In genomic region chr5:116671211-116671736, GRCh38 we compare ENCODE assay signal across 13 cellular contexts.
DNase-seq lines count a peak whose midpoint lies in the region; ATAC-seq, FAIRE-seq and TF ChIP-seq lines count a peak whose summit lies in the region.
"Had no signal": no experiment of that assay in that cellular context is flagged by ENCODE, and none has a peak within 500 bp of the region (broad histone marks: within the 10 kb centered on the region; RNA-seq: fewer than 3 reads in every experiment).

No MANE protein-coding gene starts in this region.

- H3K9ac ChIP-seq in OCI-LY3 (ENCODE audit: low read length): no peak overlapping the region

- H3K9me3 ChIP-seq in OCI-LY3 (ENCODE audit: insufficient read depth, low read length) (no peaks in the 10 kb centered on the region), right atrium auricular region (no peaks in the 10 kb centered on the region), ascending aorta (no peaks in the 10 kb centered on the region)
- H3K9me3 ChIP-seq: upper lobe of left lung had no signal

- no peaks in the 10 kb centered on the region for H3K79me2 ChIP-seq in OCI-LY3 (ENCODE audit: low read length)

- H3K36me3 ChIP-seq in OCI-LY3 (replicated peaks; ENCODE audit: low read depth, low read length) (no peaks in the 10 kb centered on the region), right atrium auricular region (no peaks in the 10 kb centered on the region), ascending aorta (no peaks in the 10 kb centered on the region)
- H3K36me3 ChIP-seq: upper lobe of left lung had no signal

- FAIRE-seq in RCC 7860 (lab: Jason Lieb, UNC): no peak

- H3K4me1 ChIP-seq in OCI-LY3 (ENCODE audit: low read length) (peaks cover 64% of the 10 kb centered on the region), right atrium auricular region (no peaks in the 10 kb centered on the region), ascending aorta (no peaks in the 10 kb centered on the region)

- H3K4me2 ChIP-seq in OCI-LY3 (ENCODE audit: low read length): peak overlapping the region; percentile 25; the same call in 1 of the 2 replicates

- no peaks in the 10 kb centered on the region for H3K27me3 ChIP-seq in OCI-LY3 (ENCODE audit: low read depth, low read length)
- no peaks in the 10 kb centered on the region for H3K27me3 ChIP-seq in right atrium auricular region
- no peaks in the 10 kb centered on the region for H3K27me3 ChIP-seq in ascending aorta
- H3K27me3 ChIP-seq: upper lobe of left lung had no signal

- no peak overlapping the region for H3K4me3 ChIP-seq in GM12864 (ENCODE audit: low read depth, low read length)
- no peak overlapping the region for H3K4me3 ChIP-seq in OCI-LY3 (ENCODE audit: low read length)
- no peak overlapping the region for H3K4me3 ChIP-seq in right atrium auricular region
- no peak overlapping the region for H3K4me3 ChIP-seq in ascending aorta
- H3K4me3 ChIP-seq: upper lobe of left lung had no signal

- DNase-seq in GM12864 (ENCODE audit: low read depth) (peak; percentile 63), right atrium auricular region (ENCODE audit: low spot score) (no peak), RCC 7860 (ENCODE audit: low spot score) (no peak), NCI-H2029 treated with DMSO at 0.1 percent for 48 hours (lab: John Stamatoyannopoulos, UW) (no peak), ascending aorta (ENCODE audit: low spot score in 2 of 2) (no peak)
- DNase-seq: AML-193; aorta; stimulated activated CD4-positive, alpha-beta T cell treated with anti-CD3 and anti-CD28 coated beads, Interleukin-15, amount 100 ng/mL, for 24 hours; upper lobe of left lung had no signal

- H4K20me1 ChIP-seq in OCI-LY3 (ENCODE audit: insufficient read depth, low read length): no peaks in the 10 kb centered on the region

- TF ChIP-seq CTCF in GM12864 (IDR thresholded peaks at IDR 0.05; ENCODE audit: low read depth, low read length, missing control alignments) (no peak), OCI-LY3 (IDR thresholded peaks at IDR 0.05; ENCODE audit: low read depth, low read length) (no peak), right atrium auricular region (IDR thresholded peaks at IDR 0.05) (no peak), ascending aorta (IDR thresholded peaks at IDR 0.05) (no peak)

- H3K27ac ChIP-seq in OCI-LY3 (ENCODE audit: low read length) (peak overlapping the region; percentile 23; the same call in 1 of the 2 replicates), right atrium auricular region (no peak overlapping the region), ascending aorta (no peak overlapping the region)
- H3K27ac ChIP-seq: upper lobe of left lung had no signal

- ATAC-seq in GM19397 (IDR thresholded peaks at IDR 0.05; ENCODE audit: unreplicated experiment) (peak; percentile 97), HG02943 (IDR thresholded peaks at IDR 0.05; ENCODE audit: low read depth, unreplicated experiment) (peak; percentile 98)
- ATAC-seq: Panc1 had no signal

- no peak overlapping the region for H2AFZ ChIP-seq in OCI-LY3 (ENCODE audit: low read depth, low read length)

- intact Hi-C loops in ascending aorta (cut with DNase I): no loop called here
